In the genomic region with DNA sequence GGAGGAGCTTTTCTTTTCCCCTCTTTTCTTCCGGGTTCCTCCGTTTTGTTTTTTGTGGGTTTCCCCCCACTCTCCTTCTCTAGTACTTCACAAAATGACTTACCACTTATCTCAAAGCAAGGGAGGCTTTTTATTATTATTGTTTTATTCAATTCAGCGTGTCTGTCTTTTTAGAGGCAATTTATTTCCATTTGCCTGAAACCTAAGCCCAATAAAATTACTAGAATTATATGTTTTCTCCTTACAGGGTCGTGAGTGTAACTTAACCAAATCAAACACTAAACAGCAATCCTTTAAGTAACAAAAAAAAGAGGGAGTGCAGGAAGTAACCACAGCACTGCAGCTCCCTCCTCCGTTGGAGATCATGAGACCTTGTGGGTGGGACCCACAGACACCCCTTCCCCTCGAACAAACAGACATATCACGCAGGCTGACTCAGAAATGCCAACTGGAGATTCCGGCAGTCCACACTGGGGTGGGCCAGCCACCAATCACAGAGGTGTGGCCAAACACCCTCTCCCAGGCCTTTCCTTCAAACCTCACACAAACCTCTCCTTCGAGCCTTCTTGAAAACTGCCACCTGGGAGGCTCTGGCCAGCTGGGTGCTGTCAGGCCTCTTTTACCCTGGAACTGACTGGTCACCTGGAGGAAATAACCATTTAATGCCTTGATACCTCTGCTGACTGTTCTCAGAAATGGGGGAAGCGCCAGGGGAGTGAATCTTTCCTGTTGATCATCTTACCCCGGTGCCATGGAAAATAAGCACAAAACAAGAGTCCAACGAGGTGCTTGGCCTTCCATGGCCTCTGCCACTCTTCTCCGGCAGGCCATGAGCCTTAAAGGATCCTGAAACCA, we compare ENCODE assay signal across 8 cellular contexts.
DNase-seq lines count a peak whose midpoint lies in the region; ATAC-seq and TF ChIP-seq lines count a peak whose summit lies in the region.

No MANE protein-coding gene starts in this region.

- no peaks in the 10 kb centered on the region for H3K79me2 ChIP-seq in parathyroid adenoma

- H3K27ac ChIP-seq in esophagus squamous epithelium (peak overlapping the region; percentile 88 to 97 (median 91)), parathyroid adenoma (no peak overlapping the region)

- H3K36me3 ChIP-seq in H7 (replicated peaks; ENCODE audit: control insufficient read depth, insufficient read depth, low read length) (no peaks in the 10 kb centered on the region), esophagus squamous epithelium (no peaks in the 10 kb centered on the region), parathyroid adenoma (ENCODE audit: control insufficient read depth, insufficient read depth, low read length) (no peaks in the 10 kb centered on the region)

- H3K4me3 ChIP-seq in H7 (ENCODE audit: insufficient read depth, low read depth, low read length) (peak overlapping the region; percentile 46; the same call in 1 of the 2 replicates), esophagus squamous epithelium (peak overlapping the region; percentile 65 to 88 (median 80)), parathyroid adenoma (ENCODE audit: low read depth, low read length) (peak overlapping the region; percentile 55)

- no peaks in the 10 kb centered on the region for H3K36me3 Mint-ChIP-seq in activated naive CD4-positive, alpha-beta T cell treated with anti-CD3 and anti-CD28 coated beads, Interleukin-2, amount 50 U/mL, for 72 hours

- TF ChIP-seq CTCF in esophagus squamous epithelium (IDR thresholded peaks at IDR 0.05) (no peak), parathyroid adenoma (IDR thresholded peaks at IDR 0.05) (no peak)

- no peak for TF ChIP-seq POLR2A in esophagus squamous epithelium (IDR thresholded peaks at IDR 0.05)

- H3K9me3 ChIP-seq in esophagus squamous epithelium: no peaks in the 10 kb centered on the region
- H3K9me3 ChIP-seq in parathyroid adenoma (ENCODE audit: control insufficient read depth, low read length): no peaks in the 10 kb centered on the region

- no peak overlapping the region for H3K27ac Mint-ChIP-seq in activated naive CD4-positive, alpha-beta T cell treated with anti-CD3 and anti-CD28 coated beads, Interleukin-2, amount 50 U/mL, for 72 hours

- peak; percentile 52 for DNase-seq in H7
- DNase-seq in OCI-M1 (lab: John Stamatoyannopoulos, UW): peak; percentile 17
- DNase-seq in esophagus squamous epithelium (lab: John Stamatoyannopoulos, UW): no peak
- no peak for DNase-seq in activated naive CD4-positive, alpha-beta T cell treated with anti-CD3 and anti-CD28 coated beads, Interleukin-2, amount 50 U/mL, for 72 hours (ENCODE audit: low spot score in 2 of 2)

- H3K4me1 ChIP-seq in esophagus squamous epithelium (peaks cover 36 to 100% (median 57%) of the 10 kb centered on the region in 3 donors), parathyroid adenoma (peaks cover 24% of the 10 kb centered on the region)

- intact Hi-C loops in esophagus squamous epithelium (cut with DNase I): no loop called here

- H3K9me3 Mint-ChIP-seq in activated naive CD4-positive, alpha-beta T cell treated with anti-CD3 and anti-CD28 coated beads, Interleukin-2, amount 50 U/mL, for 72 hours: no peaks in the 10 kb centered on the region

- WGBS in esophagus squamous epithelium, 2 donors: 30 to 32% methylated on average over 11 to 12 of the region's 13 CpGs

- H3K27me3 ChIP-seq in H7 (ENCODE audit: control insufficient read depth, insufficient read depth, low read length) (peaks cover 52% of the 10 kb centered on the region), esophagus squamous epithelium (peaks cover 0 to 20% (median 0%) of the 10 kb centered on the region in 4 donors), parathyroid adenoma (ENCODE audit: control insufficient read depth, insufficient read depth, low read length) (no peaks in the 10 kb centered on the region)

- no peak overlapping the region for H3K9ac ChIP-seq in parathyroid adenoma

- ATAC-seq in GM18502 (IDR thresholded peaks at IDR 0.05; ENCODE audit: poor library complexity, unreplicated experiment) (no peak), HG03342 (IDR thresholded peaks at IDR 0.05; ENCODE audit: unreplicated experiment) (no peak), HG02870 (IDR thresholded peaks at IDR 0.05; ENCODE audit: unreplicated experiment) (no peak)
- ATAC-seq in activated naive CD4-positive, alpha-beta T cell treated with anti-CD3 and anti-CD28 coated beads, Interleukin-2, amount 50 U/mL, for 72 hours: no peak

- no peak overlapping the region for H3K4me2 ChIP-seq in parathyroid adenoma (ENCODE audit: low read length)

- peak overlapping the region; percentile 97 for H2AFZ ChIP-seq in parathyroid adenoma

Comparison
In these comparisons a context has a peak if more than half of its experiments do, and no peak if none do; other contexts are left out.
1. DNase-seq: peak in H7 (single experiment) and OCI-M1 (single experiment); none in esophagus squamous epithelium (single experiment) and activated naive CD4-positive, alpha-beta T cell treated with anti-CD3 and anti-CD28 coated beads, Interleukin-2, amount 50 U/mL, for 72 hours (0 of 2).
2. Peak in every context shown above with its lines, with median percentiles within 50 percentile points of each other: H3K4me3 ChIP-seq.